ENCODE assay signal across 8 cellular contexts in the genomic region with DNA sequence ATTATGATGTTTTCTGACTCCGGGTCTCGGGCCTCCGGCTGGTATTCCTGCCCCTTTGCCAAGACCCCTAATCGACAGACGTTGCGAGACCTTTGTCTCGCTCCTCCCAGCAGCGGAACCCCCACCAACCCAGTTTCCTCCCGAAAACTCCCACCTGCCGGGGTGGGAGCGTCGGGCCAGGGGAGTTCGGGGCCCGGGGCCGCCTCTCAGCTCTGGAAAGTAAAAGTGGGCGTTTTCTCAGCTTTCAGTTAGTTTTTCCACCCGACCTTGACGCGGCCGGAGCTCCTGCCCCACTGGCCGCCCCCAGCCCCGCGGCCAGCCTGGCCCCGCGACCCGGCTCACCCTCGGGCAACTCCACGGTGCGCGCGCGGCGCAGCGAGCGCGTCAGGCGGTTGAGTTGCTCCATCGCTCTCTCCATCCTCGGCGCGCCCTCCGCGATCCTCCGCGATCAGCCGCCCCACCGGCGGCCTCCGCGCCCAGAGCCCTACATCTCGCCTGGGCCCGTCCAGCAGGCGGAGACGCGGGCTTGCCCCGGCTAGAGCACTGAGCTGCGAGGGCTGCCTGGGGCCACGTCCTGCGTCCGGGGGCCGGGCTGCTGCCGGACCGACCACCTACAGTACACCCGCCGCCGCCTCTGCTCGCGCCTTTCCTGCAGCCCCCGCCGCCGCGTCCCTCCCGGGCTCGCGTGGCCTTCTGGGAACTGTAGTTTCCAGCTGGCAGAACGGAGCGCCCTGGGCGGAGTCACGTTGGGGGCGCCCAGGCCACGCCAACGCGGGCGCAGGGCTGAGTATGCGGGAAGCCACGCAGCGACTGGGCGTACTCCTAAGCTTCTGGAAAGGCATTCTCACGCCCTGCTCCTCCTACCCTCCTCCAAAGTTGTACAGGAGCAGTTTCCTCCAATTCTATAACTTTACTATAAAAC. TPM values are rescaled to one million over a fixed set of nuclear protein-coding genes. Genes with fewer than 3 reads are reported as not detected.
A peak's percentile ranks its signal among the peaks of the same experiment; 100 is the strongest.
DNase-seq lines count a peak whose midpoint lies in the region; ATAC-seq and TF ChIP-seq lines count a peak whose summit lies in the region.

A gene with protein sequence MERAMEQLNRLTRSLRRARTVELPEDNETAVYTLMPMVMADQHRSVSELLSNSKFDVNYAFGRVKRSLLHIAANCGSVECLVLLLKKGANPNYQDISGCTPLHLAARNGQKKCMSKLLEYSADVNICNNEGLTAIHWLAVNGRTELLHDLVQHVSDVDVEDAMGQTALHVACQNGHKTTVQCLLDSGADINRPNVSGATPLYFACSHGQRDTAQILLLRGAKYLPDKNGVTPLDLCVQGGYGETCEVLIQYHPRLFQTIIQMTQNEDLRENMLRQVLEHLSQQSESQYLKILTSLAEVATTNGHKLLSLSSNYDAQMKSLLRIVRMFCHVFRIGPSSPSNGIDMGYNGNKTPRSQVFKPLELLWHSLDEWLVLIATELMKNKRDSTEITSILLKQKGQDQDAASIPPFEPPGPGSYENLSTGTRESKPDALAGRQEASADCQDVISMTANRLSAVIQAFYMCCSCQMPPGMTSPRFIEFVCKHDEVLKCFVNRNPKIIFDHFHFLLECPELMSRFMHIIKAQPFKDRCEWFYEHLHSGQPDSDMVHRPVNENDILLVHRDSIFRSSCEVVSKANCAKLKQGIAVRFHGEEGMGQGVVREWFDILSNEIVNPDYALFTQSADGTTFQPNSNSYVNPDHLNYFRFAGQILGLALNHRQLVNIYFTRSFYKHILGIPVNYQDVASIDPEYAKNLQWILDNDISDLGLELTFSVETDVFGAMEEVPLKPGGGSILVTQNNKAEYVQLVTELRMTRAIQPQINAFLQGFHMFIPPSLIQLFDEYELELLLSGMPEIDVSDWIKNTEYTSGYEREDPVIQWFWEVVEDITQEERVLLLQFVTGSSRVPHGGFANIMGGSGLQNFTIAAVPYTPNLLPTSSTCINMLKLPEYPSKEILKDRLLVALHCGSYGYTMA (minus strand): TSS at position 695 of the 922 bp plus-strand sequence. CDS start 277 bp downstream, at position 418.

- peak within 1 kb of the TSS; percentile 96 for H3K27ac Mint-ChIP-seq in progenitor cell of endocrine pancreas

- peak; percentile 82 for DNase-seq in NCI-H128 (lab: John Stamatoyannopoulos, UW; ENCODE audit: unreplicated experiment)
- DNase-seq in SW480 (ENCODE audit: low spot score), result peak; percentile 69
- DNase-seq in adipocyte (ENCODE audit: low read depth), result peak; percentile 97
- peak; percentile 95 for DNase-seq in left cardiac atrium
- DNase-seq in progenitor cell of endocrine pancreas (ENCODE audit: low spot score, unreplicated experiment), result peak; percentile 81
- peak; percentile 86 for DNase-seq in ureter (ENCODE audit: low spot score)

- no peaks in the 10 kb centered on the region for H3K36me3 ChIP-seq in adipocyte (ENCODE audit: control insufficient read depth, insufficient read depth, low read length, severe bottlenecking)

- H3K9me3 ChIP-seq in adipocyte (ENCODE audit: control insufficient read depth, low read length), result no peaks in the 10 kb centered on the region

- TF ChIP-seq CTCF in GM12874 (IDR thresholded peaks at IDR 0.05; ENCODE audit: insufficient read depth, low read depth, low read length) (peak; percentile 25; the same call in 1 of the 2 replicates), progenitor cell of endocrine pancreas (IDR thresholded peaks at IDR 0.05; ENCODE audit: unreplicated experiment) (peak; percentile 40)

- peaks cover 10% of the 10 kb centered on the region for H3K4me1 Mint-ChIP-seq in progenitor cell of endocrine pancreas (ENCODE audit: low read depth)

- H3K9me3 Mint-ChIP-seq in progenitor cell of endocrine pancreas (ENCODE audit: low read depth), result no peaks in the 10 kb centered on the region

- H3K4me3 Mint-ChIP-seq in progenitor cell of endocrine pancreas (ENCODE audit: low read depth), result peak within 1 kb of the TSS; percentile 94

- intact Hi-C loops in left cardiac atrium (cut with DNase I), result no loop called here

- H3K9ac ChIP-seq in adipocyte (ENCODE audit: low read length), result peak within 1 kb of the TSS; percentile 88

- H3K27me3 Mint-ChIP-seq in progenitor cell of endocrine pancreas, result no peaks in the 10 kb centered on the region

- peak within 1 kb of the TSS; percentile 90 for H3K4me3 ChIP-seq in adipocyte (ENCODE audit: low read length)

- no peaks in the 10 kb centered on the region for H3K27me3 ChIP-seq in adipocyte (replicated peaks; ENCODE audit: control insufficient read depth, insufficient read depth, low read length)

- peaks cover 10% of the 10 kb centered on the region for H3K4me1 ChIP-seq in adipocyte (ENCODE audit: control insufficient read depth, insufficient read depth, low read length)

- peak; percentile 98 for ATAC-seq in HG02759 (IDR thresholded peaks at IDR 0.05; ENCODE audit: unreplicated experiment)
- ATAC-seq in left cardiac atrium, result peak; percentile 100

- H3K36me3 Mint-ChIP-seq in progenitor cell of endocrine pancreas (ENCODE audit: insufficient read depth), result no peaks in the 10 kb centered on the region

RNA-seq across cellular contexts. Expression of the gene that starts here (rescaled TPM):
- total RNA-seq in left cardiac atrium (10 to 100 TPM in 1 of 2 donors, 1 to 10 TPM in 1; 8.3 to 10.8 TPM), progenitor cell of endocrine pancreas (23.3 and 23.6 TPM in 2 replicates), ureter (13.7 TPM)

Comparison
In these comparisons a context has a peak if more than half of its experiments do, and no peak if none do; other contexts are left out.
1. Peak in every context shown above with its lines: DNase-seq, ATAC-seq and H3K4me3 ChIP-seq.